ENCODE assay signal across 12 cellular contexts in genomic region chr15:100941536-100941935, GRCh38. TPM values are rescaled to one million over a fixed set of nuclear protein-coding genes. Genes with fewer than 3 reads are reported as not detected.
DNase-seq lines count a peak whose midpoint lies in the region; ATAC-seq and TF ChIP-seq lines count a peak whose summit lies in the region.
"Had no signal": no experiment of that assay in that cellular context is flagged by ENCODE, and none has a peak within 500 bp of the region (broad histone marks: within the 10 kb centered on the region; RNA-seq: fewer than 3 reads in every experiment).

No MANE protein-coding gene starts in this region.

- TF ChIP-seq POLR2A in GM18526 (IDR thresholded peaks at IDR 0.05; ENCODE audit: extremely low read depth, insufficient read length) = peak; percentile 38

- DNase-seq in memory B cell (ENCODE audit: low spot score in 2 of 2) (no peak), RPMI8226 (no peak), Right ventricle myocardium superior (no peak), cortex of kidney (lab: John Stamatoyannopoulos, UW) (no peak)
- no peak for DNase-seq in activated CD8-positive, alpha-beta memory T cell treated with anti-CD3 and anti-CD28 coated beads for 24 hours
- DNase-seq: activated CD4-positive, alpha-beta T cell treated with anti-CD3 and anti-CD28 coated beads for 4 hours; NCI-H2171; retina had no signal

- H3K27ac Mint-ChIP-seq in memory B cell = no peak overlapping the region
- H3K27ac Mint-ChIP-seq: activated naive CD8-positive, alpha-beta T cell had no signal

- ATAC-seq in GM21529 (IDR thresholded peaks at IDR 0.05; ENCODE audit: unreplicated experiment) = peak; percentile 54
- ATAC-seq in HG03139 (IDR thresholded peaks at IDR 0.05; ENCODE audit: unreplicated experiment) = peak; percentile 36
- peak; percentile 69 for ATAC-seq in memory B cell (ENCODE audit: low read depth)
- ATAC-seq in Right ventricle myocardium superior (ENCODE audit: poor library complexity) = no peak

- H3K27me3 Mint-ChIP-seq in memory B cell = no peaks in the 10 kb centered on the region

- H3K36me3 Mint-ChIP-seq in memory B cell = no peaks in the 10 kb centered on the region
- H3K36me3 Mint-ChIP-seq: activated naive CD8-positive, alpha-beta T cell had no signal

- no peak overlapping the region for H3K4me3 Mint-ChIP-seq in memory B cell
- H3K4me3 Mint-ChIP-seq: activated naive CD8-positive, alpha-beta T cell had no signal

- H3K9me3 Mint-ChIP-seq in memory B cell = no peaks in the 10 kb centered on the region

- peaks cover 15% of the 10 kb centered on the region for H3K4me1 Mint-ChIP-seq in memory B cell

- intact Hi-C loops in Right ventricle myocardium superior (cut with DNase I) = no loop called here

RNA-seq across cellular contexts. Expression of gene LRRK1, which starts 22.4 kb away (rescaled TPM):
- 3.0 TPM for total RNA-seq in Right ventricle myocardium superior
